Comparison of ENCODE assay signal across 30 cellular contexts in the genomic region with DNA sequence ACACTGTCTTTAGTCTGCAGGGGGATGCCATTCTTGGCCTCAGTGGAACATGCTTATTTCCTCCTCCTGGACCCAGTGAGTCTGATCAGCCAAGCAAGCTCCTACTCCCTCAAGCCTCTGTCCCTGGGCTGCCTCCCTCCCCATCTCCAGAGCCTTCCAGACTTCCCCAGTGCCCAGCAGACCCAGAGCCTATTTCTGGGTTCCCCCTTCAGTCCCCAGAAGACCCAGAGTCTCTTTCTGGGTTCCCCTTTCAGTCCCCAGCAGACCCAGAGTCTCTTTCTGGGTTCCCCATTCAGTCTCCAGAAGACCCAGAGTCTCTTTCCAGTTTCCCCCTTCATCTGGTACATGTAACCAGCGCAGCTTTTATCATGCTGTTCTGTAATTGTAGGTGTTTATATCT. TPM values are rescaled to one million over a fixed set of nuclear protein-coding genes. Genes with fewer than 3 reads are reported as not detected.
DNase-seq lines count a peak whose midpoint lies in the region; ATAC-seq and TF ChIP-seq lines count a peak whose summit lies in the region.
"Had no signal": no experiment of that assay in that cellular context is flagged by ENCODE, and none has a peak within 500 bp of the region (broad histone marks: within the 10 kb centered on the region; RNA-seq: fewer than 3 reads in every experiment).

No MANE protein-coding gene starts in this region.

- no peak overlapping the region for H3K23ac ChIP-seq in mesendoderm (ENCODE audit: low read length)

- H3K79me2 ChIP-seq in mesendoderm (ENCODE audit: control insufficient read depth, insufficient read depth, low read length): no peaks in the 10 kb centered on the region

- H3K27ac ChIP-seq in BLaER1 treated with 17β-estradiol and CSF1 and Interleukin-3, amounts not matched to agents 10 nM and 100 nM: peak overlapping the region in 8 of 11 experiments; percentile 36 to 96 (median 86); a peak in 15 of 22 replicates
- H3K27ac ChIP-seq in caudate nucleus (ENCODE audit: low read depth, low read length): peak overlapping the region; percentile 30
- H3K27ac ChIP-seq in mesendoderm (ENCODE audit: low read depth, low read length): no peak overlapping the region
- H3K27ac ChIP-seq in uterus: no peak overlapping the region
- H3K27ac ChIP-seq in adrenal gland: no peak overlapping the region
- H3K27ac ChIP-seq: brain microvascular endothelial cell, gastrocnemius medialis, lower lobe of right lung, neutrophil, Peyer's patch, prostate gland, transverse colon, VCaP had no signal

- H3K36me3 ChIP-seq in BLaER1 treated with 17β-estradiol and CSF1 and Interleukin-3, amounts not matched to agents 10 nM and 100 nM: no peaks in the 10 kb centered on the region
- no peaks in the 10 kb centered on the region for H3K36me3 ChIP-seq in mesendoderm (ENCODE audit: control insufficient read depth, insufficient read depth, low read length)
- no peaks in the 10 kb centered on the region for H3K36me3 ChIP-seq in uterus
- no peaks in the 10 kb centered on the region for H3K36me3 ChIP-seq in adrenal gland (replicated peaks in 1 of 2)
- H3K36me3 ChIP-seq: brain microvascular endothelial cell, gastrocnemius medialis, lower lobe of right lung, neutrophil, Peyer's patch, prostate gland, transverse colon had no signal

- peaks cover 59 to 95% (median 85%) of the 10 kb centered on the region in 10 experiments for H3K4me1 ChIP-seq in BLaER1 treated with 17β-estradiol and CSF1 and Interleukin-3, amounts not matched to agents 10 nM and 100 nM
- H3K4me1 ChIP-seq in mesendoderm (ENCODE audit: control insufficient read depth, low read depth, low read length) (peaks cover 16% of the 10 kb centered on the region), uterus (no peaks in the 10 kb centered on the region), adrenal gland (replicated peaks in 1 of 2) (peaks cover 0 to 7% of the 10 kb centered on the region in 2 donors)
- H3K4me1 ChIP-seq: lower lobe of right lung, prostate gland, transverse colon had no signal

- H3K4ac ChIP-seq in mesendoderm (ENCODE audit: low read depth, low read length): no peak overlapping the region

- H4K5ac ChIP-seq in mesendoderm (ENCODE audit: low read length): no peak overlapping the region

- peak overlapping the region; percentile 23 for H2BK15ac ChIP-seq in mesendoderm (replicated peaks; ENCODE audit: low read depth)

- no peak for ATAC-seq in HG03108 (IDR thresholded peaks at IDR 0.05; ENCODE audit: unreplicated experiment)
- ATAC-seq: activated CD4-positive, alpha-beta T cell treated with anti-CD3 and anti-CD28 coated beads for 36 hours; activated CD8-positive, alpha-beta T cell treated with anti-CD3 and anti-CD28 coated beads, Interleukin-2, amount 10 ng/mL, durations not matched to agents 7 days and 5 days; gastrocnemius medialis; lower lobe of right lung had no signal

- no peak overlapping the region for H4K8ac ChIP-seq in mesendoderm (ENCODE audit: low read depth, low read length)

- H3K9ac ChIP-seq in BLaER1 treated with 17β-estradiol and CSF1 and Interleukin-3, amounts not matched to agents 10 nM and 100 nM: peak overlapping the region in 4 of 11 experiments; percentile 76 to 83 (median 82); a peak in 11 of 22 replicates
- no peak overlapping the region for H3K9ac ChIP-seq in mesendoderm (ENCODE audit: low read length)

- H3K4me3 ChIP-seq in BLaER1 treated with 17β-estradiol and CSF1 and Interleukin-3, amounts not matched to agents 10 nM and 100 nM: peak overlapping the region in 3 of 10 experiments; percentile 10 to 25 (median 24); a peak in 3 of 20 replicates
- H3K4me3 ChIP-seq in mesendoderm (ENCODE audit: low read length): no peak overlapping the region
- no peak overlapping the region for H3K4me3 ChIP-seq in uterus
- no peak overlapping the region for H3K4me3 ChIP-seq in adrenal gland
- H3K4me3 ChIP-seq: dorsolateral prefrontal cortex, gastrocnemius medialis, lower lobe of right lung, Peyer's patch, prostate gland, transverse colon had no signal

- H3K9me3 ChIP-seq in BLaER1 treated with 17β-estradiol and CSF1 and Interleukin-3, amounts not matched to agents 10 nM and 100 nM (replicated peaks in 1 of 11): peaks cover 0 to 4% (median 0%) of the 10 kb centered on the region in 11 experiments; a peak in 1 of 22 replicates
- no peaks in the 10 kb centered on the region for H3K9me3 ChIP-seq in uterus
- no peaks in the 10 kb centered on the region for H3K9me3 ChIP-seq in adrenal gland (replicated peaks in 1 of 3)
- H3K9me3 ChIP-seq: gastrocnemius medialis, lower lobe of right lung, neutrophil, Peyer's patch, prostate gland, transverse colon had no signal

- WGBS in mesendoderm (ENCODE audit: extremely low coverage, insufficient coverage, low lambda C conversion rate): no CpG with 5 or more reads among the region's 1 CpG
- 87 to 98% (median 88%) methylated on average over 1 of the region's 1 CpG for WGBS in adrenal gland, 4 donors

- no peaks in the 10 kb centered on the region for H3K79me1 ChIP-seq in mesendoderm (ENCODE audit: low read length)

- DNase-seq in caudate nucleus (lab: John Stamatoyannopoulos, UW) (no peak), mesendoderm (no peak), pons (ENCODE audit: low spot score) (peak; percentile 65), uterus (no peak), GM13977 (ENCODE audit: low spot score) (no peak), adrenal gland (no peak)
- DNase-seq: activated CD4-positive, alpha-beta T cell treated with anti-CD3 and anti-CD28 coated beads for 36 hours; activated CD8-positive, alpha-beta T cell treated with anti-CD3 and anti-CD28 coated beads, Interleukin-2, amount 10 ng/mL, durations not matched to agents 7 days and 5 days; activated naive CD4-positive, alpha-beta T cell treated with anti-CD3 and anti-CD28 coated beads, Interleukin-2, amount 50 U/mL, for 16 hours; amniotic stem cell; brain microvascular endothelial cell; CD4-positive, alpha-beta memory T cell; DMS 273 treated with DMSO at 0.1 percent for 48 hours; dorsolateral prefrontal cortex; gastrocnemius medialis; HCEC 1CT; IMR-90; lower lobe of right lung; NCI-H1694 treated with DMSO at 0.1 percent for 48 hours; NCI-H446 treated with DMSO at 0.1 percent for 48 hours; NCI-H82; Peyer's patch; SHP77 treated with DMSO at 0.1 percent for 48 hours; stimulated activated CD8-positive, alpha-beta memory T cell treated with anti-CD3 and anti-CD28 coated beads, Interleukin-4, amount 100 ng/mL, for 48 hours; transverse colon had no signal

- no peak overlapping the region for H2AK5ac ChIP-seq in mesendoderm (ENCODE audit: low read length)

- H2BK5ac ChIP-seq in mesendoderm (ENCODE audit: low read length): no peak overlapping the region

- TF ChIP-seq CTCF in uterus (IDR thresholded peaks at IDR 0.05) (no peak), GM13977 (IDR thresholded peaks at IDR 0.05; ENCODE audit: extremely low read depth, insufficient read depth, missing control alignments) (no peak), adrenal gland (IDR thresholded peaks at IDR 0.05) (no peak)

- H2BK120ac ChIP-seq in mesendoderm (ENCODE audit: low read depth, low read length): no peak overlapping the region

- TF ChIP-seq POLR2A in uterus (IDR thresholded peaks at IDR 0.05): no peak
- TF ChIP-seq POLR2A in adrenal gland (IDR thresholded peaks at IDR 0.05): no peak

- H3K4me2 ChIP-seq in BLaER1 treated with 17β-estradiol and CSF1 and Interleukin-3, amounts not matched to agents 10 nM and 100 nM: peak overlapping the region; percentile 74 to 97 (median 89)
- no peak overlapping the region for H3K4me2 ChIP-seq in mesendoderm (ENCODE audit: low read length)

- H3K18ac ChIP-seq in mesendoderm (ENCODE audit: low read length): no peak overlapping the region

- intact Hi-C loops in uterus (cut with DNase I; ENCODE audit: low total_unique reads): no loop called here
- intact Hi-C loops in adrenal gland (cut with DNase I): no loop called here

- H3K56ac ChIP-seq in mesendoderm (ENCODE audit: low read length): no peak overlapping the region

- in situ Hi-C loops in GM13977 (cut with MboI; ENCODE audit: low pct_unique_long_range_greater_than_20kb, low sequenced_read_pairs, unreplicated experiment): no loop called here

- H3K27me3 ChIP-seq in BLaER1 treated with 17β-estradiol and CSF1 and Interleukin-3, amounts not matched to agents 10 nM and 100 nM: no peaks in the 10 kb centered on the region; a peak in 1 of 22 replicates
- H3K27me3 ChIP-seq in mesendoderm (ENCODE audit: insufficient read depth, low read length, poor library complexity): no peaks in the 10 kb centered on the region
- H3K27me3 ChIP-seq in uterus: no peaks in the 10 kb centered on the region
- H3K27me3 ChIP-seq in adrenal gland: no peaks in the 10 kb centered on the region
- H3K27me3 ChIP-seq: brain microvascular endothelial cell, dorsolateral prefrontal cortex, gastrocnemius medialis, Peyer's patch, transverse colon had no signal

- H4K20me1 ChIP-seq in BLaER1 treated with 17β-estradiol and CSF1 and Interleukin-3, amounts not matched to agents 10 nM and 100 nM: no peaks in the 10 kb centered on the region

RNA-seq across cellular contexts. Expression of gene PKDCC, which starts 17.0 kb away (rescaled TPM):
- polyA plus RNA-seq in mesendoderm (2013, experiment 1 of 2): 4.4 TPM
- 4.6 TPM for polyA plus RNA-seq in mesendoderm (2013, experiment 2 of 2)
- total RNA-seq in uterus: 100 to 1,000 TPM in 2 of 4 donors, 10 to 100 TPM in 2; 34.1 to 244 (median 109) TPM
- total RNA-seq in adrenal gland: 10 to 100 TPM; 29.7 to 74.7 (median 46.9) TPM
- polyA plus RNA-seq in adrenal gland: 100 to 1,000 TPM in 1 of 3 donors, 10 to 100 TPM in 2; 47.5 to 170 (median 90.4) TPM
- total RNA-seq: activated CD4-positive, alpha-beta T cell treated with anti-CD3 and anti-CD28 coated beads for 36 hours; activated CD8-positive, alpha-beta T cell treated with anti-CD3 and anti-CD28 coated beads, Interleukin-2, amount 10 ng/mL, durations not matched to agents 7 days and 5 days; CD4-positive, alpha-beta memory T cell had no signal

Comparison
In these comparisons a context has a peak if more than half of its experiments do, and no peak if none do; other contexts are left out.
1. H3K27ac ChIP-seq: peak in BLaER1 treated with 17β-estradiol and CSF1 and Interleukin-3, amounts not matched to agents 10 nM and 100 nM (8 of 11) and caudate nucleus (single experiment); none in mesendoderm (single experiment), uterus (0 of 2) and adrenal gland (0 of 5).